ENCODE assay signal across 19 cellular contexts in the genomic region with DNA sequence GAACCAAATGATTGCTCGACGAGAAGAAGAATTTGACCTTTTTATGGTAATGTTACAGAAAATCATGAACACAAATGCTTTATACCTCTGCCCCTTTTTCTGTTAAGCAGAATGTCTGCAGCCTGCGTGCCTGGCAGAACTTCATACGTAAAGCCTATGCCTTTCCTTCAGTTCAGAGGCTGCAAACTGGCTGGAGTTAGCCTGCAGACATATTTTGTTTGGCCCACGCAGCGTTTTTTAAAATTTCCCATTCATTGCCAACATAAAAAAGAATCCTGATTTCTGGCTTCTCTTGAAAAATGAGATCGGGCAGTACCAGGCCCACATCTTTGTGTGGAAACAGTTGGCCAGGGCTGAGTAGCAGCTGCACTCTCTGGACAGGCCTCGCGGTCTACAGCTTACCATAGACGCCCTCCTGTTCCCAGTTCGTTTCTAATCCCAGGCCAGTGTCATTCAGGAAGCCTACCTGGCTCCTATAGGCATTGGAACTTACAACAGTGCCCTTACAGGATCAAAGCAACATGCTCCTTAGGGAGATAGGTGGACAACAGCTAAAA.
"Had no signal": no experiment of that assay in that cellular context is flagged by ENCODE, and none has a peak within 500 bp of the region (broad histone marks: within the 10 kb centered on the region; RNA-seq: fewer than 3 reads in every experiment).

No MANE protein-coding gene starts in this region.

- H3K4me3 Mint-ChIP-seq: activated naive CD8-positive, alpha-beta T cell; dendritic cell treated with granulocyte-macrophage colony-stimulating factor and Interleukin-4, amounts not matched to agents 40 ng/mL and 50 ng/mL, for 4 days; immature natural killer cell; T-cell had no signal

- H3K9me3 ChIP-seq: adrenal gland, left lung, tibial nerve had no signal

- H3K27ac Mint-ChIP-seq: activated naive CD8-positive, alpha-beta T cell; dendritic cell treated with granulocyte-macrophage colony-stimulating factor and Interleukin-4, amounts not matched to agents 40 ng/mL and 50 ng/mL, for 4 days; T-cell had no signal

- H3K27me3 Mint-ChIP-seq: activated naive CD8-positive, alpha-beta T cell; dendritic cell treated with granulocyte-macrophage colony-stimulating factor and Interleukin-4, amounts not matched to agents 40 ng/mL and 50 ng/mL, for 4 days; T-cell had no signal

- H3K27ac ChIP-seq: hepatocyte, left lung, WERI-Rb-1 had no signal

- DNase-seq: activated CD4-positive, alpha-beta T cell treated with anti-CD3 and anti-CD28 coated beads for 1 hour; activated T-cell treated with anti-CD3 and anti-CD28 coated beads, Interleukin-2, amount 50 U/mL, for 1 hour; adrenal gland; cerebellar nuclear complex; effector CD8-positive, alpha-beta T cell; erythroblast; foreskin melanocyte; glutamatergic neuron; immature natural killer cell; left lung; occipital lobe; stimulated activated CD4-positive, alpha-beta T cell treated with anti-CD3 and anti-CD28 coated beads, Interleukin-4, amount 100 ng/mL, for 4 hours; stimulated activated naive CD8-positive, alpha-beta T cell treated with anti-CD3 and anti-CD28 coated beads, Interleukin-15, Interleukin-2, amounts not matched to agents 100 U/mL and 50 U/mL, for 24 hours; T-cell; WERI-Rb-1 had no signal

- H3K79me2 ChIP-seq: hepatocyte had no signal

- H3K9me3 Mint-ChIP-seq: dendritic cell treated with granulocyte-macrophage colony-stimulating factor and Interleukin-4, amounts not matched to agents 40 ng/mL and 50 ng/mL, for 4 days; immature natural killer cell; T-cell had no signal

- H3K27me3 ChIP-seq: adrenal gland, hepatocyte, left lung, tibial nerve had no signal

- H2AFZ ChIP-seq: hepatocyte had no signal

- H3K4me2 ChIP-seq: hepatocyte had no signal

- H3K4me3 ChIP-seq: adrenal gland, hepatocyte, left lung, tibial nerve had no signal
